ENCODE assay signal across 1 cellular context in the genomic region with DNA sequence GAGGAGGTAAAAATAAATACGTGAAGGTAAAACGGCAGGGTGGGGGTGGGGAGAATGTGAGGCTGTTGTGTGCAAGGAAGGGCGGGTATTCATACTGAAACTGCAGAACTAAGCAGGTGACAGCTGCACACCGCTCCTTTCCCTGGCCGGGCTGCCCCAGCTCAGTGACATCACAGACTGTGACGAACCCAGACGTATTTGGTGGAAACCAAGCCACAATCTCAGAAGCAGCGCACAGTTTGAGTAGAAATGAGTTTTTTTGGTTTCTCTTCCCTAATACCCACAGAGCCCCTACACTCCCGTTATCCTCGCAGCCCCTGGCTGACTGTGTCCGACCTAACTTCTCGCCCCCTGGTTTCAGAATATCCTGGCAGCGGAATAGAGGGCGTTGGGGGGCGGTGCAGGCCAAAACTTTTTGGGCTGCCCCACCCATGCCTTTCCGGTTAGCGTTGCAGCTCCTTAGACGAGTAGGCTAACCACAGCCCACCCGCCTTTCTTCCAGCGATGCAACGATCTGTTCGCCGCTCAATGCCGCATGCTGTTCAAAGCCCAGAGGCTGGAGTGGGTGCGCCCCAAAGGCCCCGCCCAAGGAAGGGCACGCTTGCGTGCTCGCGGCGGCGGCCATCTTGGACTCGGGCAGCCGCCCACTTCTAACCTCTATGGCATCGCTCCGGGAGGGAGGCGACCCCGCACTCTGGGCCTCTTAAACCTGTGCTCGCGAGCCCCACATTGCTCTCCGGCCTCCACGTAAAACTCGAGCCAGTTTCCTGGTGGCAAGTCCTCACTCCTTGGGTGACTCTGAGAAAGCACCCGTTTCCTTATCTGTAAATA.
TF ChIP-seq lines count a peak whose summit lies in the region.

No MANE protein-coding gene starts in this region.

TF ChIP-seq in HepG2, 621 proteins besides CTCF, POLR2A, EP300 and RAD21 (continues in another document):
- TF ChIP-seq, protein P1, sequence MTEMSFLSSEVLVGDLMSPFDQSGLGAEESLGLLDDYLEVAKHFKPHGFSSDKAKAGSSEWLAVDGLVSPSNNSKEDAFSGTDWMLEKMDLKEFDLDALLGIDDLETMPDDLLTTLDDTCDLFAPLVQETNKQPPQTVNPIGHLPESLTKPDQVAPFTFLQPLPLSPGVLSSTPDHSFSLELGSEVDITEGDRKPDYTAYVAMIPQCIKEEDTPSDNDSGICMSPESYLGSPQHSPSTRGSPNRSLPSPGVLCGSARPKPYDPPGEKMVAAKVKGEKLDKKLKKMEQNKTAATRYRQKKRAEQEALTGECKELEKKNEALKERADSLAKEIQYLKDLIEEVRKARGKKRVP (CRISPR knock-in tag; IDR thresholded peaks at IDR 0.05): no peak
- TF ChIP-seq ZNF121 (CRISPR knock-in tag; IDR thresholded peaks at IDR 0.05): no peak
- TF ChIP-seq TAF15 (IDR thresholded peaks at IDR 0.05; ENCODE audit: low read depth, low read length, poor library complexity, severe bottlenecking): no peak
- TF ChIP-seq ZNF235 (CRISPR knock-in tag; IDR thresholded peaks at IDR 0.05; ENCODE audit: borderline replicate concordance): 0 out of 2 replicates have a peak, but pooled peaks have one; percentile 31
- TF ChIP-seq, protein P2, sequence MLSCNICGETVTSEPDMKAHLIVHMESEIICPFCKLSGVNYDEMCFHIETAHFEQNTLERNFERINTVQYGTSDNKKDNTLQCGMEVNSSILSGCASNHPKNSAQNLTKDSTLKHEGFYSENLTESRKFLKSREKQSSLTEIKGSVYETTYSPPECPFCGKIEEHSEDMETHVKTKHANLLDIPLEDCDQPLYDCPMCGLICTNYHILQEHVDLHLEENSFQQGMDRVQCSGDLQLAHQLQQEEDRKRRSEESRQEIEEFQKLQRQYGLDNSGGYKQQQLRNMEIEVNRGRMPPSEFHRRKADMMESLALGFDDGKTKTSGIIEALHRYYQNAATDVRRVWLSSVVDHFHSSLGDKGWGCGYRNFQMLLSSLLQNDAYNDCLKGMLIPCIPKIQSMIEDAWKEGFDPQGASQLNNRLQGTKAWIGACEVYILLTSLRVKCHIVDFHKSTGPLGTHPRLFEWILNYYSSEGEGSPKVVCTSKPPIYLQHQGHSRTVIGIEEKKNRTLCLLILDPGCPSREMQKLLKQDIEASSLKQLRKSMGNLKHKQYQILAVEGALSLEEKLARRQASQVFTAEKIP (CRISPR knock-in tag; IDR thresholded peaks at IDR 0.05; ENCODE audit: borderline replicate concordance): no peak
- TF ChIP-seq, protein P3, sequence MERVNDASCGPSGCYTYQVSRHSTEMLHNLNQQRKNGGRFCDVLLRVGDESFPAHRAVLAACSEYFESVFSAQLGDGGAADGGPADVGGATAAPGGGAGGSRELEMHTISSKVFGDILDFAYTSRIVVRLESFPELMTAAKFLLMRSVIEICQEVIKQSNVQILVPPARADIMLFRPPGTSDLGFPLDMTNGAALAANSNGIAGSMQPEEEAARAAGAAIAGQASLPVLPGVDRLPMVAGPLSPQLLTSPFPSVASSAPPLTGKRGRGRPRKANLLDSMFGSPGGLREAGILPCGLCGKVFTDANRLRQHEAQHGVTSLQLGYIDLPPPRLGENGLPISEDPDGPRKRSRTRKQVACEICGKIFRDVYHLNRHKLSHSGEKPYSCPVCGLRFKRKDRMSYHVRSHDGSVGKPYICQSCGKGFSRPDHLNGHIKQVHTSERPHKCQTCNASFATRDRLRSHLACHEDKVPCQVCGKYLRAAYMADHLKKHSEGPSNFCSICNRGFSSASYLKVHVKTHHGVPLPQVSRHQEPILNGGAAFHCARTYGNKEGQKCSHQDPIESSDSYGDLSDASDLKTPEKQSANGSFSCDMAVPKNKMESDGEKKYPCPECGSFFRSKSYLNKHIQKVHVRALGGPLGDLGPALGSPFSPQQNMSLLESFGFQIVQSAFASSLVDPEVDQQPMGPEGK (CRISPR knock-in tag; IDR thresholded peaks at IDR 0.05): peak; percentile 36
- no peak for TF ChIP-seq ZNF670 (CRISPR knock-in tag; IDR thresholded peaks at IDR 0.05; ENCODE audit: borderline replicate concordance)
- TF ChIP-seq ZFP41 (CRISPR knock-in tag; IDR thresholded peaks at IDR 0.05; ENCODE audit: borderline replicate concordance): no peak
- TF ChIP-seq SRF (IDR thresholded peaks at IDR 0.05; ENCODE audit: low read depth, low read length): no peak
- no peak for TF ChIP-seq HDAC6 (IDR thresholded peaks at IDR 0.05; ENCODE audit: low read depth, low read length)
- no peak for TF ChIP-seq ZNF703 (CRISPR knock-in tag; IDR thresholded peaks at IDR 0.05; ENCODE audit: borderline replicate concordance)
- TF ChIP-seq, protein P4, sequence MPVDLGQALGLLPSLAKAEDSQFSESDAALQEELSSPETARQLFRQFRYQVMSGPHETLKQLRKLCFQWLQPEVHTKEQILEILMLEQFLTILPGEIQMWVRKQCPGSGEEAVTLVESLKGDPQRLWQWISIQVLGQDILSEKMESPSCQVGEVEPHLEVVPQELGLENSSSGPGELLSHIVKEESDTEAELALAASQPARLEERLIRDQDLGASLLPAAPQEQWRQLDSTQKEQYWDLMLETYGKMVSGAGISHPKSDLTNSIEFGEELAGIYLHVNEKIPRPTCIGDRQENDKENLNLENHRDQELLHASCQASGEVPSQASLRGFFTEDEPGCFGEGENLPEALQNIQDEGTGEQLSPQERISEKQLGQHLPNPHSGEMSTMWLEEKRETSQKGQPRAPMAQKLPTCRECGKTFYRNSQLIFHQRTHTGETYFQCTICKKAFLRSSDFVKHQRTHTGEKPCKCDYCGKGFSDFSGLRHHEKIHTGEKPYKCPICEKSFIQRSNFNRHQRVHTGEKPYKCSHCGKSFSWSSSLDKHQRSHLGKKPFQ (CRISPR knock-in tag; IDR thresholded peaks at IDR 0.05; ENCODE audit: insufficient replicate concordance): no peak
- TF ChIP-seq, protein P5, sequence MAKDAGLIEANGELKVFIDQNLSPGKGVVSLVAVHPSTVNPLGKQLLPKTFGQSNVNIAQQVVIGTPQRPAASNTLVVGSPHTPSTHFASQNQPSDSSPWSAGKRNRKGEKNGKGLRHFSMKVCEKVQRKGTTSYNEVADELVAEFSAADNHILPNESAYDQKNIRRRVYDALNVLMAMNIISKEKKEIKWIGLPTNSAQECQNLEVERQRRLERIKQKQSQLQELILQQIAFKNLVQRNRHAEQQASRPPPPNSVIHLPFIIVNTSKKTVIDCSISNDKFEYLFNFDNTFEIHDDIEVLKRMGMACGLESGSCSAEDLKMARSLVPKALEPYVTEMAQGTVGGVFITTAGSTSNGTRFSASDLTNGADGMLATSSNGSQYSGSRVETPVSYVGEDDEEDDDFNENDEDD (CRISPR knock-in tag; IDR thresholded peaks at IDR 0.05; ENCODE audit: borderline replicate concordance): no peak
- TF ChIP-seq ZNF652 (CRISPR knock-in tag; IDR thresholded peaks at IDR 0.05; ENCODE audit: borderline replicate concordance, low read depth): no peak
- TF ChIP-seq HDAC1 (CRISPR knock-in tag; IDR thresholded peaks at IDR 0.05): peak; percentile 32; the same call in 1 of the 2 replicates
- TF ChIP-seq, protein P6, sequence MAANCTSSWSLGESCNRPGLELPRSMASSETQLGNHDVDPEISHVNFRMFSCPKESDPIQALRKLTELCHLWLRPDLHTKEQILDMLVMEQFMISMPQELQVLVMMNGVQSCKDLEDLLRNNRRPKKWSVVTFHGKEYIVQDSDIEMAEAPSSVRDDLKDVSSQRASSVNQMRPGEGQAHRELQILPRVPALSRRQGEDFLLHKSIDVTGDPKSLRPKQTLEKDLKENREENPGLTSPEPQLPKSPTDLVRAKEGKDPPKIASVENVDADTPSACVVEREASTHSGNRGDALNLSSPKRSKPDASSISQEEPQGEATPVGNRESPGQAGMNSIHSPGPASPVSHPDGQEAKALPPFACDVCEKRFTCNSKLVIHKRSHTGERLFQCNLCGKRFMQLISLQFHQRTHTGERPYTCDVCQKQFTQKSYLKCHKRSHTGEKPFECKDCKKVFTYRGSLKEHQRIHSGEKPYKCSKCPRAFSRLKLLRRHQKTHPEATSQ (CRISPR knock-in tag; IDR thresholded peaks at IDR 0.05; ENCODE audit: borderline replicate concordance): no peak
- TF ChIP-seq, protein P7, sequence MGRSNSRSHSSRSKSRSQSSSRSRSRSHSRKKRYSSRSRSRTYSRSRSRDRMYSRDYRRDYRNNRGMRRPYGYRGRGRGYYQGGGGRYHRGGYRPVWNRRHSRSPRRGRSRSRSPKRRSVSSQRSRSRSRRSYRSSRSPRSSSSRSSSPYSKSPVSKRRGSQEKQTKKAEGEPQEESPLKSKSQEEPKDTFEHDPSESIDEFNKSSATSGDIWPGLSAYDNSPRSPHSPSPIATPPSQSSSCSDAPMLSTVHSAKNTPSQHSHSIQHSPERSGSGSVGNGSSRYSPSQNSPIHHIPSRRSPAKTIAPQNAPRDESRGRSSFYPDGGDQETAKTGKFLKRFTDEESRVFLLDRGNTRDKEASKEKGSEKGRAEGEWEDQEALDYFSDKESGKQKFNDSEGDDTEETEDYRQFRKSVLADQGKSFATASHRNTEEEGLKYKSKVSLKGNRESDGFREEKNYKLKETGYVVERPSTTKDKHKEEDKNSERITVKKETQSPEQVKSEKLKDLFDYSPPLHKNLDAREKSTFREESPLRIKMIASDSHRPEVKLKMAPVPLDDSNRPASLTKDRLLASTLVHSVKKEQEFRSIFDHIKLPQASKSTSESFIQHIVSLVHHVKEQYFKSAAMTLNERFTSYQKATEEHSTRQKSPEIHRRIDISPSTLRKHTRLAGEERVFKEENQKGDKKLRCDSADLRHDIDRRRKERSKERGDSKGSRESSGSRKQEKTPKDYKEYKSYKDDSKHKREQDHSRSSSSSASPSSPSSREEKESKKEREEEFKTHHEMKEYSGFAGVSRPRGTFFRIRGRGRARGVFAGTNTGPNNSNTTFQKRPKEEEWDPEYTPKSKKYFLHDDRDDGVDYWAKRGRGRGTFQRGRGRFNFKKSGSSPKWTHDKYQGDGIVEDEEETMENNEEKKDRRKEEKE (IDR thresholded peaks at IDR 0.05): no peak
- TF ChIP-seq, protein P8, sequence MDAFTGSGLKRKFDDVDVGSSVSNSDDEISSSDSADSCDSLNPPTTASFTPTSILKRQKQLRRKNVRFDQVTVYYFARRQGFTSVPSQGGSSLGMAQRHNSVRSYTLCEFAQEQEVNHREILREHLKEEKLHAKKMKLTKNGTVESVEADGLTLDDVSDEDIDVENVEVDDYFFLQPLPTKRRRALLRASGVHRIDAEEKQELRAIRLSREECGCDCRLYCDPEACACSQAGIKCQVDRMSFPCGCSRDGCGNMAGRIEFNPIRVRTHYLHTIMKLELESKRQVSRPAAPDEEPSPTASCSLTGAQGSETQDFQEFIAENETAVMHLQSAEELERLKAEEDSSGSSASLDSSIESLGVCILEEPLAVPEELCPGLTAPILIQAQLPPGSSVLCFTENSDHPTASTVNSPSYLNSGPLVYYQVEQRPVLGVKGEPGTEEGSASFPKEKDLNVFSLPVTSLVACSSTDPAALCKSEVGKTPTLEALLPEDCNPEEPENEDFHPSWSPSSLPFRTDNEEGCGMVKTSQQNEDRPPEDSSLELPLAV (CRISPR knock-in tag; conservative IDR thresholded peaks at IDR 0.05; ENCODE audit: low read depth): no peak
- TF ChIP-seq, protein P9, sequence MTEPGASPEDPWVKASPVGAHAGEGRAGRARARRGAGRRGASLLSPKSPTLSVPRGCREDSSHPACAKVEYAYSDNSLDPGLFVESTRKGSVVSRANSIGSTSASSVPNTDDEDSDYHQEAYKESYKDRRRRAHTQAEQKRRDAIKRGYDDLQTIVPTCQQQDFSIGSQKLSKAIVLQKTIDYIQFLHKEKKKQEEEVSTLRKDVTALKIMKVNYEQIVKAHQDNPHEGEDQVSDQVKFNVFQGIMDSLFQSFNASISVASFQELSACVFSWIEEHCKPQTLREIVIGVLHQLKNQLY (CRISPR knock-in tag; IDR thresholded peaks at IDR 0.05): no peak
- TF ChIP-seq ZBTB20 (CRISPR knock-in tag; IDR thresholded peaks at IDR 0.05; ENCODE audit: borderline replicate concordance, low read depth): no peak
- no peak; the same call in 1 of the 2 replicates for TF ChIP-seq DNMT1 (CRISPR knock-in tag; IDR thresholded peaks at IDR 0.05)
- no peak for TF ChIP-seq ZNF446 (CRISPR knock-in tag; IDR thresholded peaks at IDR 0.05)
- TF ChIP-seq U2AF2 (IDR thresholded peaks at IDR 0.05; ENCODE audit: low read depth, low read length): no peak
- TF ChIP-seq, protein P10, sequence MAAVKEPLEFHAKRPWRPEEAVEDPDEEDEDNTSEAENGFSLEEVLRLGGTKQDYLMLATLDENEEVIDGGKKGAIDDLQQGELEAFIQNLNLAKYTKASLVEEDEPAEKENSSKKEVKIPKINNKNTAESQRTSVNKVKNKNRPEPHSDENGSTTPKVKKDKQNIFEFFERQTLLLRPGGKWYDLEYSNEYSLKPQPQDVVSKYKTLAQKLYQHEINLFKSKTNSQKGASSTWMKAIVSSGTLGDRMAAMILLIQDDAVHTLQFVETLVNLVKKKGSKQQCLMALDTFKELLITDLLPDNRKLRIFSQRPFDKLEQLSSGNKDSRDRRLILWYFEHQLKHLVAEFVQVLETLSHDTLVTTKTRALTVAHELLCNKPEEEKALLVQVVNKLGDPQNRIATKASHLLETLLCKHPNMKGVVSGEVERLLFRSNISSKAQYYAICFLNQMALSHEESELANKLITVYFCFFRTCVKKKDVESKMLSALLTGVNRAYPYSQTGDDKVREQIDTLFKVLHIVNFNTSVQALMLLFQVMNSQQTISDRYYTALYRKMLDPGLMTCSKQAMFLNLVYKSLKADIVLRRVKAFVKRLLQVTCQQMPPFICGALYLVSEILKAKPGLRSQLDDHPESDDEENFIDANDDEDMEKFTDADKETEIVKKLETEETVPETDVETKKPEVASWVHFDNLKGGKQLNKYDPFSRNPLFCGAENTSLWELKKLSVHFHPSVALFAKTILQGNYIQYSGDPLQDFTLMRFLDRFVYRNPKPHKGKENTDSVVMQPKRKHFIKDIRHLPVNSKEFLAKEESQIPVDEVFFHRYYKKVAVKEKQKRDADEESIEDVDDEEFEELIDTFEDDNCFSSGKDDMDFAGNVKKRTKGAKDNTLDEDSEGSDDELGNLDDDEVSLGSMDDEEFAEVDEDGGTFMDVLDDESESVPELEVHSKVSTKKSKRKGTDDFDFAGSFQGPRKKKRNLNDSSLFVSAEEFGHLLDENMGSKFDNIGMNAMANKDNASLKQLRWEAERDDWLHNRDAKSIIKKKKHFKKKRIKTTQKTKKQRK (IDR thresholded peaks at IDR 0.05; ENCODE audit: low read length): no peak
- no peak for TF ChIP-seq ZNF468 (CRISPR knock-in tag; IDR thresholded peaks at IDR 0.05)
- TF ChIP-seq MTA1 (CRISPR knock-in tag; IDR thresholded peaks at IDR 0.05; ENCODE audit: borderline replicate concordance): peak; percentile 52; the same call in 1 of the 2 replicates
